ENCODE assay signal across 8 cellular contexts in the genomic region with DNA sequence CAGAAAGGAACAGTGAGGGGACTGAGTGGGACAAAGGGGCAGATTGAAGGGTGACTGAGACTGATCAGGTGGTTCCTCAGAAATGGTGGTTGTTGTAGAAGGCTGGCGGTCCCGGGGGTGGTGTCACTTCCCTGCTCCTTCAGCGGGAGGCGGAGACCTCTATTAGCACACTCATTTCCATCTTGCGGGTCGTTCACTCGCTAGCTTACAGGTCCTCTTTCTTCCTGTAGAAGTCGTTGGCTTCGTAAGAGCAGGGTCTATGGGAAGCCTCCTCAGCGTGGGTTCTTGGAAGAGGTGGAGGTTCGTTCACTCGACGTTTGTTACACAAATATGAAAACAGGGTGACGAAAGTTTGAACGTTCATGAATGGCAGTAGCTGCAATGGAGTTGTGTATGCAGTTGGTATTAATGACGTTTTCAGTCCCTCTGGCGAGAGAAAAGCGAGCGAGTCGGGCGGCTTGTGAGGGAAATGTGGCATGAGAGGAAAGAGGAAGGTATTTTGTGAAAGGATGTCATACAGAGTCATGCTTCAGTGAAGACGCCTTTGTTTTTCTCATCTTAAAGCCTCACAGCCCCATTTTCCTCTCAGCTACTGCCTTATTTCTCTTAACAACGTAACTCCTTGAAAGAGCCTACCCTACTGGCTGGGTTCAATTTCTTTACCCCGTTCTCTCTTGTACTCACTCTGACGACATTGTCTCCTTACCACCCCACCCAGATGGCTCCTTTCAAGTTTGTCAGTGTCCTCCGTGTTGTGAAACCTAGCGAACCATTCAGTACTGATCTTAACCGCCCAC. TPM values are rescaled to one million over a fixed set of nuclear protein-coding genes. Genes with fewer than 3 reads are reported as not detected.
A peak's percentile ranks its signal among the peaks of the same experiment; 100 is the strongest.
DNase-seq lines count a peak whose midpoint lies in the region; ATAC-seq lines count a peak whose summit lies in the region.

No MANE protein-coding gene starts in this region.

- ATAC-seq in GM19468 (IDR thresholded peaks at IDR 0.05; ENCODE audit: extremely low read depth, unreplicated experiment) (peak; percentile 30), right cardiac atrium (peak; percentile 68 to 76), sciatic nerve (peak; percentile 80)

- H3K36me3 ChIP-seq in HUES6 (ENCODE audit: control insufficient read depth, insufficient read depth, low read length) (no peaks in the 10 kb centered on the region), SJCRH30 (no peaks in the 10 kb centered on the region)

- 14% methylated on average over 28 of the region's 28 CpGs for WGBS in right cardiac atrium

- peaks cover 6% of the 10 kb centered on the region for H3K9me3 ChIP-seq in HUES6 (ENCODE audit: control insufficient read depth, insufficient read depth, low read depth, low read length)
- peaks cover 4% of the 10 kb centered on the region; the same call in 1 of the 2 replicates for H3K9me3 ChIP-seq in SJCRH30 (replicated peaks)
- H3K9me3 ChIP-seq in right cardiac atrium (ENCODE audit: control insufficient read depth, low read length), result no peaks in the 10 kb centered on the region

- H3K27me3 ChIP-seq in HUES6 (ENCODE audit: control insufficient read depth, insufficient read depth, low read length) (peaks cover 10% of the 10 kb centered on the region; the same call in 1 of the 2 replicates), SJCRH30 (no peaks in the 10 kb centered on the region), right cardiac atrium (ENCODE audit: control insufficient read depth, insufficient read depth) (no peaks in the 10 kb centered on the region)

- H3K4me1 ChIP-seq in HUES6 (ENCODE audit: control insufficient read depth, insufficient read depth, low read length) (no peaks in the 10 kb centered on the region), SJCRH30 (no peaks in the 10 kb centered on the region), right cardiac atrium (ENCODE audit: control insufficient read depth, insufficient read depth, low read length) (no peaks in the 10 kb centered on the region)

- intact Hi-C loops in right cardiac atrium (cut with DNase I), result no loop called here
- intact Hi-C loops in sciatic nerve (cut with DNase I), result no loop called here

- peak overlapping the region; percentile 64 for H3K9ac ChIP-seq in HUES6 (ENCODE audit: low read length)

- H3K4me3 ChIP-seq in HUES6 (ENCODE audit: low read depth, low read length) (peak overlapping the region; percentile 75), SJCRH30 (peak overlapping the region; percentile 62), right cardiac atrium (ENCODE audit: low read length) (peak overlapping the region; percentile 63)

- H3K27ac ChIP-seq in HUES6 (ENCODE audit: low read depth, low read length) (no peak overlapping the region; the same call in 1 of the 2 replicates), SJCRH30 (peak overlapping the region; percentile 65), right cardiac atrium (ENCODE audit: low read length) (peak overlapping the region; percentile 91)

- peak; percentile 49 for DNase-seq in DMS153 treated with DMSO at 0.1 percent for 48 hours (lab: John Stamatoyannopoulos, UW; ENCODE audit: unreplicated experiment)
- peak; percentile 75 to 81 for DNase-seq in SJCRH30
- DNase-seq in activated naive CD8-positive, alpha-beta T cell treated with anti-CD3 and anti-CD28 coated beads, Interleukin-2, amount 50 U/mL, for 16 hours (ENCODE audit: low read depth, low spot score), result peak; percentile 18
- peak; percentile 61 to 82 (median 65) for DNase-seq in right cardiac atrium
- peak; percentile 79 for DNase-seq in sciatic nerve (ENCODE audit: low spot score)
- no peak for DNase-seq in amniotic stem cell (lab: John Stamatoyannopoulos, UW)

RNA-seq across cellular contexts. Expression of a gene that starts 0.7 kb away (rescaled TPM):
- total RNA-seq in SJCRH30 (2014; rRNA removed; shearing (Covaris generic)), result 4.7 and 7.0 TPM in 2 replicates
- total RNA-seq in right cardiac atrium, result 1 to 10 TPM; 5.9 to 8.5 (median 7.5) TPM
- 2.1 TPM for polyA plus RNA-seq in right cardiac atrium
- total RNA-seq in sciatic nerve, result 24.5 TPM

Comparison
In these comparisons a context has a peak if more than half of its experiments do, and no peak if none do; other contexts are left out.
1. ATAC-seq: peak in every context shown above with its lines; median percentile 80 in sciatic nerve; 72 in right cardiac atrium; 30 in GM19468.